8 cellular contexts compared by ENCODE assay signal in genomic region chr2:99488999-99489757, GRCh38. TPM values are rescaled to one million over a fixed set of nuclear protein-coding genes. Genes with fewer than 3 reads are reported as not detected.
DNase-seq lines count a peak whose midpoint lies in the region; ATAC-seq and TF ChIP-seq lines count a peak whose summit lies in the region.

No MANE protein-coding gene starts in this region.

- H3K4me1 ChIP-seq in adipocyte (ENCODE audit: control insufficient read depth, insufficient read depth, low read length), result peaks cover 19% of the 10 kb centered on the region
- peaks cover 0 to 53% (median 31%) of the 10 kb centered on the region in 12 donors for H3K4me1 ChIP-seq in heart left ventricle
- H3K4me1 ChIP-seq in parathyroid adenoma, result peaks cover 11% of the 10 kb centered on the region
- H3K4me1 ChIP-seq in aorta (ENCODE audit: control insufficient read depth in 1 of 2, insufficient read depth in 2 of 2, low read length in 2 of 2), result no peaks in the 10 kb centered on the region

- 0 to 1% (median 0%) methylated on average over 40 to 95 of the region's 95 CpGs for WGBS in heart left ventricle, 4 donors
- WGBS in aorta, 2 donors, result 0% methylated on average over 59 to 95 of the region's 95 CpGs

- CTCF ChIA-PET in RWPE1 (lab: Yijun Ruan, JAX), result no interaction called here

- H3K27ac ChIP-seq in C4-2B (peak overlapping the region; percentile 99), RWPE1 (peak overlapping the region; percentile 93), heart left ventricle (peak overlapping the region; percentile 93 to 99 (median 97)), parathyroid adenoma (peak overlapping the region; percentile 87), aorta (ENCODE audit: low read depth in 1 of 2, low read length in 2 of 2) (peak overlapping the region in 1 of 2 donors; percentile 68)

- peaks cover 33% of the 10 kb centered on the region for H3K79me2 ChIP-seq in parathyroid adenoma

- no peaks in the 10 kb centered on the region for H3K9me3 ChIP-seq in adipocyte (ENCODE audit: control insufficient read depth, low read length)
- H3K9me3 ChIP-seq in heart left ventricle, result no peaks in the 10 kb centered on the region
- H3K9me3 ChIP-seq in parathyroid adenoma (ENCODE audit: control insufficient read depth, low read length), result no peaks in the 10 kb centered on the region
- no peaks in the 10 kb centered on the region for H3K9me3 ChIP-seq in aorta (ENCODE audit: control insufficient read depth, low read length)

- peak; percentile 35 for ATAC-seq in GM19351 (IDR thresholded peaks at IDR 0.05; ENCODE audit: unreplicated experiment)
- ATAC-seq in HG03457 (IDR thresholded peaks at IDR 0.05; ENCODE audit: unreplicated experiment), result peak; percentile 19
- ATAC-seq in heart left ventricle, result peak; percentile 21 to 69 (median 66)
- ATAC-seq in aorta (ENCODE audit: low FRiP score), result peak; percentile 73

- H3K4me3 ChIP-seq in adipocyte (ENCODE audit: low read length) (peak overlapping the region; percentile 97), heart left ventricle (peak overlapping the region; percentile 57 to 95 (median 81)), parathyroid adenoma (ENCODE audit: low read depth, low read length) (peak overlapping the region; percentile 60), aorta (ENCODE audit: low read length in 2 of 2) (peak overlapping the region; percentile 72 to 96)

- TF ChIP-seq POLR2A in heart left ventricle (IDR thresholded peaks at IDR 0.05), result no peak

- H3K9ac ChIP-seq in adipocyte (ENCODE audit: low read length), result peak overlapping the region; percentile 93
- H3K9ac ChIP-seq in parathyroid adenoma, result peak overlapping the region; percentile 57

- peak overlapping the region; percentile 86 for H2AFZ ChIP-seq in parathyroid adenoma

- TF ChIP-seq CTCF in C4-2B (conservative IDR thresholded peaks at IDR 0.05) (no peak), RWPE1 (conservative IDR thresholded peaks at IDR 0.05; ENCODE audit: low read depth) (no peak), heart left ventricle (IDR thresholded peaks at IDR 0.05) (peak in 1 of 12 donors; percentile 2), parathyroid adenoma (IDR thresholded peaks at IDR 0.05) (no peak)

- DNase-seq in RWPE1 (ENCODE audit: low spot score) (peak; percentile 53), adipocyte (ENCODE audit: low read depth) (peak; percentile 82), heart left ventricle (peak; percentile 76 to 88 (median 84)), aorta (peak; percentile 83 to 88)

- H3K4me2 ChIP-seq in parathyroid adenoma (ENCODE audit: low read length), result peak overlapping the region; percentile 78

- POLR2A ChIA-PET in RWPE1 (lab: Yijun Ruan, JAX; ENCODE audit: low non-redundant PET), result no interaction called here

- no peaks in the 10 kb centered on the region for H3K36me3 ChIP-seq in adipocyte (ENCODE audit: control insufficient read depth, insufficient read depth, low read length, severe bottlenecking)
- no peaks in the 10 kb centered on the region for H3K36me3 ChIP-seq in heart left ventricle
- no peaks in the 10 kb centered on the region for H3K36me3 ChIP-seq in parathyroid adenoma (ENCODE audit: control insufficient read depth, insufficient read depth, low read length)
- H3K36me3 ChIP-seq in aorta (ENCODE audit: control insufficient read depth in 1 of 2, insufficient read depth in 2 of 2, low read length in 1 of 2), result no peaks in the 10 kb centered on the region

- H3K27me3 ChIP-seq in adipocyte (replicated peaks; ENCODE audit: control insufficient read depth, insufficient read depth, low read length) (peaks cover 4% of the 10 kb centered on the region), heart left ventricle (no peaks in the 10 kb centered on the region), parathyroid adenoma (ENCODE audit: control insufficient read depth, insufficient read depth, low read length) (no peaks in the 10 kb centered on the region), aorta (ENCODE audit: control insufficient read depth in 1 of 2, insufficient read depth in 2 of 2, low read length in 1 of 2) (no peaks in the 10 kb centered on the region)

- intact Hi-C loops in heart left ventricle (cut with DNase I) (loop anchor here in 2 of 10 donors (2.0 to 10.0 kb wide), 2 partner anchors 46 to 324 kb away; no protein-coding TSS in a partner anchor), aorta (cut with DNase I) (loop anchor here (2.0 to 10.0 kb wide), 2 partner anchors 54 to 152 kb away; partner anchors contain the start of genes EIF5B (in 1 of the 2) and TXNDC9 (in 1 of the 2))

RNA-seq across cellular contexts. Expression of gene REV1, which starts 0.6 kb away (rescaled TPM):
- 10 to 100 TPM; 24.7 to 76.1 (median 32.8) TPM for total RNA-seq in heart left ventricle
- 10 to 100 TPM; 14.7 to 18.0 TPM for polyA plus RNA-seq in heart left ventricle
- 10 to 100 TPM; 50.8 to 69.0 TPM for total RNA-seq in aorta
- polyA plus RNA-seq in aorta, result 10 to 100 TPM in 1 of 2 donors, 1 to 10 TPM in 1; 5.6 to 25.7 TPM

Comparison
In these comparisons a context has a peak if more than half of its experiments do, and no peak if none do; other contexts are left out.
1. ATAC-seq: peak in every context shown above with its lines; median percentile 73 in aorta; 66 in heart left ventricle; 35 in GM19351; 19 in HG03457.